Comparison of ENCODE assay signal across 16 cellular contexts in genomic region chr5:128062172-128062746, GRCh38. TPM values are rescaled to one million over a fixed set of nuclear protein-coding genes. Genes with fewer than 3 reads are reported as not detected.
DNase-seq lines count a peak whose midpoint lies in the region; ATAC-seq lines count a peak whose summit lies in the region.
"Had no signal": no experiment of that assay in that cellular context is flagged by ENCODE, and none has a peak within 500 bp of the region (broad histone marks: within the 10 kb centered on the region; RNA-seq: fewer than 3 reads in every experiment).

No MANE protein-coding gene starts in this region.

- no peak overlapping the region for H3K4me3 ChIP-seq in SJSA1
- H3K4me3 ChIP-seq: esophagus squamous epithelium, vagina had no signal

- H3K36me3 ChIP-seq in SJSA1 = peaks cover 35% of the 10 kb centered on the region
- H3K36me3 ChIP-seq: esophagus squamous epithelium, vagina had no signal

- in situ Hi-C loops in Caki2 (cut with HindIII; ENCODE audit: low pct_unique_long_range_greater_than_20kb, low sequenced_read_pairs) = no loop called here

- ATAC-seq in esophagus mucosa (peak; percentile 62), HG03378 (IDR thresholded peaks at IDR 0.05; ENCODE audit: unreplicated experiment) (no peak), GM21360 (IDR thresholded peaks at IDR 0.05; ENCODE audit: unreplicated experiment) (no peak)
- ATAC-seq: activated T-cell treated with anti-CD3 and anti-CD28 coated beads, Interleukin-2, amount 50 U/mL, for 4 hours; Right ventricle myocardium inferior had no signal

- peaks cover 23% of the 10 kb centered on the region for H3K4me1 ChIP-seq in SJSA1 (replicated peaks)
- H3K4me1 ChIP-seq: vagina had no signal

- H3K27ac ChIP-seq in SJSA1 = peak overlapping the region; percentile 83
- H3K27ac ChIP-seq: vagina had no signal

- DNase-seq in Caki2 (ENCODE audit: low read depth) (peak; percentile 27), SJSA1 (ENCODE audit: low read depth in 1 of 2, low spot score in 2 of 2) (peak in 1 of 2 experiments; percentile 68), non-pigmented ciliary epithelial cell (ENCODE audit: low read depth) (peak; percentile 46), globus pallidus (ENCODE audit: low spot score) (no peak)
- no peak for DNase-seq in stimulated activated CD4-positive, alpha-beta T cell treated with anti-CD3 and anti-CD28 coated beads, Interleukin-12 subunit alpha, Interleukin-12 subunit beta, amount 100 ng/mL, for 4 hours
- DNase-seq: activated T-cell treated with anti-CD3 and anti-CD28 coated beads, Interleukin-2, amount 50 U/mL, for 4 hours; esophagus squamous epithelium; kidney; NCI-H1092; NCI-H446 treated with DMSO at 0.1 percent for 48 hours; stimulated activated CD8-positive, alpha-beta memory T cell treated with anti-CD3 and anti-CD28 coated beads, Interleukin-4, amount 100 ng/mL, for 48 hours had no signal

- no peaks in the 10 kb centered on the region for H3K9me3 ChIP-seq in SJSA1 (replicated peaks)
- H3K9me3 ChIP-seq: esophagus squamous epithelium, vagina had no signal

- no peaks in the 10 kb centered on the region for H3K27me3 ChIP-seq in SJSA1 (replicated peaks)
- H3K27me3 ChIP-seq: esophagus squamous epithelium, vagina had no signal

RNA-seq across cellular contexts. Expression of gene SLC12A2, which starts 21.3 kb away (rescaled TPM):
- total RNA-seq in Caki2 (2014; rRNA removed; shearing (Covaris generic); ENCODE audit: low replicate concordance) = 4.5 and 5.1 TPM in 2 replicates
- total RNA-seq in SJSA1 (2014; rRNA removed; shearing (Covaris generic)) = 79.5 and 91.4 TPM in 2 replicates
- 15.4 TPM for total RNA-seq in esophagus mucosa

Comparison
In these comparisons a context has a peak if more than half of its experiments do, and no peak if none do; other contexts are left out.
1. DNase-seq: peak in Caki2 (single experiment) and non-pigmented ciliary epithelial cell (single experiment); none in stimulated activated CD4-positive, alpha-beta T cell treated with anti-CD3 and anti-CD28 coated beads, Interleukin-12 subunit alpha, Interleukin-12 subunit beta, amount 100 ng/mL, for 4 hours (single experiment) and globus pallidus (single experiment).